Comparison of ENCODE assay signal across 16 cellular contexts in genomic region chr2:222907790-222908431, GRCh38. TPM values are rescaled to one million over a fixed set of nuclear protein-coding genes. Genes with fewer than 3 reads are reported as not detected.
DNase-seq lines count a peak whose midpoint lies in the region; ATAC-seq and TF ChIP-seq lines count a peak whose summit lies in the region.
"Had no signal": no experiment of that assay in that cellular context is flagged by ENCODE, and none has a peak within 500 bp of the region (broad histone marks: within the 10 kb centered on the region; RNA-seq: fewer than 3 reads in every experiment).

No MANE protein-coding gene starts in this region.

- H4K20me1 ChIP-seq in Karpas-422 (ENCODE audit: insufficient read depth, low read depth, low read length): no peaks in the 10 kb centered on the region
- peaks cover 23% of the 10 kb centered on the region for H4K20me1 ChIP-seq in osteoblast (ENCODE audit: insufficient read depth, low read length)

- DNase-seq in GM04504 (ENCODE audit: low read depth) (peak; percentile 31), Karpas-422 (no peak), fibroblast of gingiva (ENCODE audit: low read depth) (peak; percentile 65), osteoblast (ENCODE audit: insufficient read length, low spot score, missing footprints) (peak; percentile 68), NOMO-1 treated with dmso at 0.1 percent for 144 hours (lab: John Stamatoyannopoulos, UW; ENCODE audit: unreplicated experiment) (no peak)
- no peak for DNase-seq in central memory CD4-positive, alpha-beta T cell
- no peak for DNase-seq in activated CD4-positive, alpha-beta T cell treated with anti-CD3 and anti-CD28 coated beads for 1 hour
- DNase-seq: activated naive CD4-positive, alpha-beta T cell; DMS53; islet precursor cell; NCI-H1048; NK-92 treated with Interleukin-12 subunit alpha and Interleukin-12 subunit beta, amount 100 ng/mL, for 24 hours; nucleus accumbens; T-helper 1 cell had no signal

- no peaks in the 10 kb centered on the region for H3K27me3 ChIP-seq in Karpas-422 (ENCODE audit: low read length)
- no peaks in the 10 kb centered on the region for H3K27me3 ChIP-seq in osteoblast (ENCODE audit: insufficient read depth, low read length)
- H3K27me3 ChIP-seq: tibial nerve had no signal

- H3K27ac ChIP-seq in Karpas-422 (ENCODE audit: low read length) (peak overlapping the region; percentile 99), osteoblast (ENCODE audit: low read depth, low read length) (peak overlapping the region; percentile 2)
- H3K27ac ChIP-seq: tibial nerve had no signal

- ATAC-seq in GM21825 (IDR thresholded peaks at IDR 0.05; ENCODE audit: unreplicated experiment): no peak

- no peak overlapping the region for H2AFZ ChIP-seq in Karpas-422 (ENCODE audit: low read length)
- no peak overlapping the region for H2AFZ ChIP-seq in osteoblast (ENCODE audit: low read length)

- peak overlapping the region; percentile 33; the same call in 1 of the 2 replicates for H3K4me3 ChIP-seq in Karpas-422 (ENCODE audit: low read length)
- no peak overlapping the region for H3K4me3 ChIP-seq in osteoblast (ENCODE audit: insufficient read depth, low read length)
- H3K4me3 ChIP-seq: tibial nerve had no signal

- H3K36me3 ChIP-seq in Karpas-422 (ENCODE audit: insufficient read depth, low read length) (0 out of 2 replicates have a peak, but pooled peaks cover 11% of the 10 kb centered on the region), osteoblast (ENCODE audit: insufficient read depth, low read length) (peaks cover 6% of the 10 kb centered on the region)

- H3K4me1 ChIP-seq in Karpas-422 (ENCODE audit: low read length): peaks cover 86% of the 10 kb centered on the region
- peaks cover 25% of the 10 kb centered on the region for H3K4me1 ChIP-seq in osteoblast (ENCODE audit: insufficient read depth, low read length)

- H3K9ac ChIP-seq in Karpas-422 (ENCODE audit: low read length): peak overlapping the region; percentile 27; the same call in 1 of the 2 replicates

- TF ChIP-seq CTCF in osteoblast (IDR thresholded peaks at IDR 0.05; ENCODE audit: extremely low read depth, low read depth, low read length): no peak

- H3K79me2 ChIP-seq in Karpas-422 (ENCODE audit: low read length) (peaks cover 73% of the 10 kb centered on the region), osteoblast (ENCODE audit: insufficient read depth, low read length) (peaks cover 78% of the 10 kb centered on the region)

- no peaks in the 10 kb centered on the region for H3K9me2 ChIP-seq in Karpas-422 (replicated peaks; ENCODE audit: insufficient read depth, low read length)

- H3K4me2 ChIP-seq in Karpas-422 (ENCODE audit: low read depth, low read length, poor library complexity, severe bottlenecking): peak overlapping the region; percentile 97
- H3K4me2 ChIP-seq in osteoblast (ENCODE audit: insufficient read depth, low read length): peak overlapping the region; percentile 9

- H3K9me3 ChIP-seq in Karpas-422 (ENCODE audit: low read length): no peaks in the 10 kb centered on the region
- no peaks in the 10 kb centered on the region for H3K9me3 ChIP-seq in osteoblast (ENCODE audit: low read depth, low read length)
- H3K9me3 ChIP-seq: tibial nerve had no signal

RNA-seq across cellular contexts. Expression of gene ACSL3, which starts 47.1 kb away (rescaled TPM):
- 88.0 and 98.5 TPM in 2 replicates for total RNA-seq in Karpas-422 (2014; rRNA removed; shearing (Covaris generic); ENCODE audit: low replicate concordance)
- 166 and 170 TPM in 2 replicates for total RNA-seq in osteoblast

Comparison
In these comparisons a context has a peak if more than half of its experiments do, and no peak if none do; other contexts are left out.
1. DNase-seq: peak in GM04504 (single experiment), fibroblast of gingiva (single experiment) and osteoblast (single experiment); none in Karpas-422 (single experiment), central memory CD4-positive, alpha-beta T cell (single experiment), activated CD4-positive, alpha-beta T cell treated with anti-CD3 and anti-CD28 coated beads for 1 hour (single experiment) and NOMO-1 treated with dmso at 0.1 percent for 144 hours (single experiment).